14 cellular contexts compared by ENCODE assay signal in genomic region chr6:163780993-163781392, GRCh38.
DNase-seq lines count a peak whose midpoint lies in the region; ATAC-seq, FAIRE-seq and TF ChIP-seq lines count a peak whose summit lies in the region.
"Had no signal": no experiment of that assay in that cellular context is flagged by ENCODE, and none has a peak within 500 bp of the region (broad histone marks: within the 10 kb centered on the region; RNA-seq: fewer than 3 reads in every experiment).

No MANE protein-coding gene starts in this region.

- no peak for TF ChIP-seq POLR2A in GM12892 (IDR thresholded peaks at IDR 0.05; ENCODE audit: low read depth, low read length)

- peak; percentile 96 for DNase-seq in NCI-H1092 treated with DMSO at 0.1 percent for 48 hours (lab: John Stamatoyannopoulos, UW)
- peak; percentile 43 for DNase-seq in astrocyte of the hippocampus (ENCODE audit: low read depth, low spot score)
- DNase-seq in right cardiac atrium, result peak; percentile 60 to 90 (median 82)
- peak; percentile 83 for DNase-seq in skeletal muscle cell (ENCODE audit: low read depth)
- DNase-seq in GM12892 (ENCODE audit: insufficient read length), result no peak
- no peak for DNase-seq in AML-193 (lab: John Stamatoyannopoulos, UW)
- DNase-seq: activated B cell treated with CpG ODN at 0.5 μM for 24 hours; activated T-cell treated with anti-CD3 and anti-CD28 coated beads, Interleukin-2, amount 50 U/mL, for 1 hour; CD4-positive, CD25-positive, alpha-beta regulatory T cell; effector memory CD8-positive, alpha-beta T cell; mammary epithelial cell had no signal

- no peak for FAIRE-seq in GM12892 (lab: Jason Lieb, UNC)

- H3K4me3 ChIP-seq in right cardiac atrium (ENCODE audit: low read length) (no peak overlapping the region), skeletal muscle cell (ENCODE audit: low read depth, low read length) (no peak overlapping the region)
- H3K4me3 ChIP-seq: SJSA1 had no signal

- intact Hi-C loops in right cardiac atrium (cut with DNase I), result no loop called here

- ATAC-seq in right cardiac atrium, result peak; percentile 93 to 95
- ATAC-seq in GM18520 (IDR thresholded peaks at IDR 0.05; ENCODE audit: unreplicated experiment), result no peak
- ATAC-seq in HG02763 (IDR thresholded peaks at IDR 0.05; ENCODE audit: unreplicated experiment), result no peak
- ATAC-seq: effector memory CD8-positive, alpha-beta T cell had no signal

- H3K27ac ChIP-seq in right cardiac atrium (ENCODE audit: low read length), result peak overlapping the region; percentile 68
- H3K27ac ChIP-seq: SJSA1 had no signal

- H3K4me1 ChIP-seq in right cardiac atrium (ENCODE audit: control insufficient read depth, insufficient read depth, low read length), result no peaks in the 10 kb centered on the region
- H3K4me1 ChIP-seq: SJSA1 had no signal

- WGBS in right cardiac atrium, result 35% methylated on average over 5 of the region's 5 CpGs

- no peaks in the 10 kb centered on the region for H3K27me3 ChIP-seq in right cardiac atrium (ENCODE audit: control insufficient read depth, insufficient read depth)
- H3K27me3 ChIP-seq: SJSA1 had no signal

- no peaks in the 10 kb centered on the region for H3K9me3 ChIP-seq in right cardiac atrium (ENCODE audit: control insufficient read depth, low read length)
- H3K9me3 ChIP-seq: SJSA1 had no signal

Comparison
In these comparisons a context has a peak if more than half of its experiments do, and no peak if none do; other contexts are left out.
1. DNase-seq: peak in NCI-H1092 treated with DMSO at 0.1 percent for 48 hours (single experiment), astrocyte of the hippocampus (single experiment), right cardiac atrium (3 of 3) and skeletal muscle cell (single experiment); none in GM12892 (single experiment) and AML-193 (0 of 2).
2. ATAC-seq: peak in right cardiac atrium (2 of 2); none in GM18520 (single experiment) and HG02763 (single experiment).